Comparison of ENCODE assay signal across 12 cellular contexts in the genomic region with DNA sequence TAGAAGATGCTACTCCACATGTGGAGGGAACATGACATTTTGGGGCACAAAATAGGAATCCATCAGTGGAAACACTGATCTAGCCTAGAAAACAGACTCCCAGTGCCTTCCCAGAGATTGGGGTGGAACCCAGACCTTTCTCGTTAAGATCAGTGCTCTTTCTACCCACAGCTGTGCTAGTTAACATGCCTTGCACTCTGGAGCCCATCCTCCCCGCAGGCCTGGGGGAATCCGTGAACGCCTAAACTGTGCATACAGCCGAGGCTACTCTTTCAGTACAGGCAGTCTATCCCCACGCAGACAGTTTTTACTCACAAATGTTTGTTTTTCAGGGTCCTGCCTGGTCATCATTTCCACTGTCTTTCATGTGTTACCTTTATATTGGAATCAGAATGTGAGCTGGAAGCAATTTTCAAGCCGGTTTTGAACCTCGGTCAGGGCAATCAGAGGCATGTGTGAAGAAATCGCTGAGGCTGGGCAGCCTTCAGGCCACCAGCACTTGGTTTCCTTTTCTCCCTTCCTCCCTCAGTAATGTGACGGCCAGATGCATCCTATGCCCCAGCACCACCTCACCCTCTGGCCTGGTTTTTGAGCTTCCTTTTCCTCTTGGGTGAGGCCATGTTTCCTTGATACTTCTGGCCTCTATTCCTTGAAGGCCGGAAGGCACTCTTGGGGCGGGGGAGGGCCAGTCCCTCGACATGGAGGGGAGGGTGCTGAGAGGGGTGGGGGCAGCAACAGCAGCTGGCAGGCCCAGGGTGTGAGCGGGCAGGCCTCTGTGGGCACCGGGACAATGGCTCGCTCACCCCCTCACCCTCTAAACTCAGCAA.
DNase-seq lines count a peak whose midpoint lies in the region; ATAC-seq, FAIRE-seq and TF ChIP-seq lines count a peak whose summit lies in the region.
"Had no signal": no experiment of that assay in that cellular context is flagged by ENCODE, and none has a peak within 500 bp of the region (broad histone marks: within the 10 kb centered on the region; RNA-seq: fewer than 3 reads in every experiment).

No MANE protein-coding gene starts in this region.

- FAIRE-seq in H1 (lab: Jason Lieb, UNC) (no peak), HepG2 (lab: Jason Lieb, UNC) (no peak), H54 (lab: Jason Lieb, UNC) (no peak)
- FAIRE-seq: HTR-8/SVneo had no signal

- H3K23me2 ChIP-seq in H1 (ENCODE audit: low read depth, low read length) = no peaks in the 10 kb centered on the region

- CTCF ChIA-PET in H1 (lab: Charles Lee; ENCODE audit: partially characterized antibody) (interaction anchor here (0.9 to 8.4 kb wide), 12 partner anchors 9 to 200 kb away, joined by 3 to 50 read pairs (median 14); partner anchors contain the start of gene GALNT15), HepG2 (lab: Yijun Ruan, JAX; ENCODE audit: low intra/inter-chr PET ratio, low total read pairs) (no interaction called here)

- no peak overlapping the region for H2BK15ac ChIP-seq in H1 (ENCODE audit: low read length)

- no peak overlapping the region for H4K91ac ChIP-seq in H1 (replicated peaks; ENCODE audit: insufficient read length, low read length)

- no peaks in the 10 kb centered on the region for H3K79me1 ChIP-seq in H1 (ENCODE audit: low read depth, low read length)

- H3K27me3 ChIP-seq in H1 (replicated peaks in 1 of 4; ENCODE audit: control insufficient read depth in 3 of 4, extremely low read depth in 1 of 4, insufficient read depth in 3 of 4, low read length in 3 of 4) = no peaks in the 10 kb centered on the region
- H3K27me3 ChIP-seq in HepG2 (ENCODE audit: control insufficient read depth in 1 of 2, insufficient read depth in 2 of 2, low read length in 2 of 2) = no peaks in the 10 kb centered on the region; a peak in 1 of 5 replicates
- no peaks in the 10 kb centered on the region for H3K27me3 ChIP-seq in suprapubic skin
- no peaks in the 10 kb centered on the region for H3K27me3 ChIP-seq in ovary
- no peaks in the 10 kb centered on the region for H3K27me3 ChIP-seq in Peyer's patch

- H2BK20ac ChIP-seq in H1 (ENCODE audit: low read length) = no peak overlapping the region

- no peak for TF ChIP-seq EP300 in H1 (IDR thresholded peaks at IDR 0.05; ENCODE audit: borderline replicate concordance in 1 of 2, low read depth in 2 of 2, low read length in 2 of 2)
- TF ChIP-seq EP300 in HepG2 (IDR thresholded peaks at IDR 0.05; ENCODE audit: low read depth in 2 of 2, low read length in 2 of 2) = no peak
- no peak for TF ChIP-seq EP300 in HepG2 (CRISPR knock-in tag; IDR thresholded peaks at IDR 0.05; ENCODE audit: borderline replicate concordance)
- TF ChIP-seq EP300 in suprapubic skin (IDR thresholded peaks at IDR 0.05) = no peak
- no peak for TF ChIP-seq EP300 in ovary (IDR thresholded peaks at IDR 0.05)

- H2AK5ac ChIP-seq in H1 (ENCODE audit: low read depth, low read length) = no peak overlapping the region

- no TSS peak for BruUV-seq in HepG2 (replicated peaks; lab: Mats Ljungman, UMichigan)

- no peak overlapping the region for H3K4ac ChIP-seq in H1 (replicated peaks; ENCODE audit: insufficient read length, low read depth, low read length)

- peak; percentile 46 for ATAC-seq in HepG2

- peak overlapping the region; percentile 29; the same call in 1 of the 2 replicates for H4K8ac ChIP-seq in H1 (ENCODE audit: extremely low read depth, insufficient read depth, low read length)

- H2BK120ac ChIP-seq in H1 (replicated peaks; ENCODE audit: low read depth, low read length) = no peak overlapping the region

- no peaks in the 10 kb centered on the region for H4K20me1 ChIP-seq in H1 (replicated peaks in 1 of 2; ENCODE audit: control insufficient read depth in 1 of 2, insufficient read depth in 2 of 2, low read length in 2 of 2)
- H4K20me1 ChIP-seq in HepG2 (ENCODE audit: insufficient read depth, low read length) = no peaks in the 10 kb centered on the region

- no peak overlapping the region for H4K5ac ChIP-seq in H1 (ENCODE audit: insufficient read length, low read depth, low read length)

- H3K9me3 ChIP-seq in H1 (ENCODE audit: insufficient read depth in 2 of 2, low read depth in 1 of 2, low read length in 1 of 2) = no peaks in the 10 kb centered on the region
- H3K9me3 ChIP-seq in HepG2 (ENCODE audit: low read length) = no peaks in the 10 kb centered on the region
- no peaks in the 10 kb centered on the region for H3K9me3 ChIP-seq in suprapubic skin
- H3K9me3 ChIP-seq in ovary = no peaks in the 10 kb centered on the region
- no peaks in the 10 kb centered on the region for H3K9me3 ChIP-seq in Peyer's patch

- H3K23ac ChIP-seq in H1 (ENCODE audit: insufficient read length) = no peak overlapping the region

- no peak overlapping the region for H3K14ac ChIP-seq in H1 (ENCODE audit: insufficient read length)

- in situ Hi-C loops in HepG2 (cut with HindIII; ENCODE audit: extremely low pct_ligation_motif_present, low pct_unique_long_range_greater_than_20kb) = loop anchor here (5.0 kb wide), 1 partner anchor 121 kb away; the partner anchor contains the start of gene GALNT15

- TF ChIP-seq CTCF in H1 (IDR thresholded peaks at IDR 0.05; ENCODE audit: control extremely low read depth in 1 of 3, insufficient read depth in 1 of 3, low read depth in 1 of 3, low read length in 3 of 3) (no peak), HepG2 (CRISPR knock-in tag; IDR thresholded peaks at IDR 0.05) (no peak), suprapubic skin (IDR thresholded peaks at IDR 0.05) (no peak), ovary (IDR thresholded peaks at IDR 0.05) (no peak), Peyer's patch (IDR thresholded peaks at IDR 0.05) (no peak)

- H3K9ac ChIP-seq in H1 (replicated peaks in 1 of 4; ENCODE audit: extremely low read depth in 1 of 4, low read depth in 3 of 4, low read length in 3 of 4) (no peak overlapping the region), HepG2 (ENCODE audit: insufficient read depth, low read depth, low read length) (no peak overlapping the region)

- TF ChIP-seq RAD21 in H1 (IDR thresholded peaks at IDR 0.05 in 1 of 2, conservative IDR thresholded peaks at IDR 0.05 in 1 of 2; ENCODE audit: low read depth in 2 of 2, low read length in 2 of 2) (no peak), HepG2 (CRISPR knock-in tag; IDR thresholded peaks at IDR 0.05) (no peak)

- no peak overlapping the region for H3K56ac ChIP-seq in H1 (replicated peaks; ENCODE audit: insufficient read length, low read depth, low read length)

- H3K4me2 ChIP-seq in H1 (ENCODE audit: insufficient read depth in 1 of 2, low read depth in 2 of 2, low read length in 2 of 2) (no peak overlapping the region), HepG2 (ENCODE audit: low read depth, low read length) (peak overlapping the region; percentile 54; the same call in 1 of the 2 replicates)

- H2AFZ ChIP-seq in H1 (ENCODE audit: low read length) (0 out of 2 replicates have a peak overlapping the region, but pooled peaks have one; percentile 30), HepG2 (ENCODE audit: low read length) (peak overlapping the region; percentile 55)

- TF ChIP-seq POLR2A in H1 (IDR thresholded peaks at IDR 0.05; ENCODE audit: control extremely low read depth in 1 of 2, low read depth in 2 of 2, low read length in 2 of 2) (no peak), HepG2 (IDR thresholded peaks at IDR 0.05; ENCODE audit: insufficient read depth in 1 of 2, low read depth in 2 of 2, low read length in 2 of 2) (no peak), suprapubic skin (IDR thresholded peaks at IDR 0.05) (no peak), ovary (IDR thresholded peaks at IDR 0.05) (no peak), Peyer's patch (IDR thresholded peaks at IDR 0.05) (no peak), H54 (IDR thresholded peaks at IDR 0.05; ENCODE audit: low read depth, low read length) (no peak)

- DNase-seq in Kasumi-1 (lab: John Stamatoyannopoulos, UW) (peak; percentile 76 to 83), H1 (ENCODE audit: low read depth in 1 of 2, low spot score in 2 of 2) (no peak), HepG2 (ENCODE audit: low spot score) (no peak), suprapubic skin (ENCODE audit: low spot score in 2 of 2) (peak in 1 of 2 donors; percentile 64), ovary (no peak), Peyer's patch (no peak), H54 (ENCODE audit: insufficient read length, low spot score) (no peak)
- no peak for DNase-seq in activated CD4-positive, alpha-beta T cell treated with anti-CD3 and anti-CD28 coated beads, Interleukin-2, amount 50 U/mL, for 48 hours
- DNase-seq: activated naive CD4-positive, alpha-beta T cell treated with anti-CD3 and anti-CD28 coated beads, Interleukin-2, amount 10 ng/mL, durations not matched to agents 7 days and 5 days; NCI-H2171 treated with DMSO at 0.1 percent for 48 hours had no signal

- H2BK5ac ChIP-seq in H1 (ENCODE audit: low read depth, low read length) = no peak overlapping the region

- H3K4me1 ChIP-seq in H1 (replicated peaks in 1 of 4; ENCODE audit: control insufficient read depth in 3 of 4, insufficient read depth in 4 of 4, low read length in 3 of 4) (no peaks in the 10 kb centered on the region), HepG2 (ENCODE audit: insufficient read depth, low read length) (peaks cover 61% of the 10 kb centered on the region), suprapubic skin (peaks cover 30% of the 10 kb centered on the region), ovary (ENCODE audit: insufficient read depth) (peaks cover 11% of the 10 kb centered on the region), Peyer's patch (no peaks in the 10 kb centered on the region)

- H3K4me3 ChIP-seq in H1 (ENCODE audit: extremely low read depth in 1 of 4, insufficient read depth in 2 of 4, low read depth in 3 of 4, low read length in 4 of 4) = no peak overlapping the region
- H3K4me3 ChIP-seq in HepG2 (replicated peaks in 1 of 3; ENCODE audit: insufficient read depth in 1 of 3, low read depth in 2 of 3, low read length in 3 of 3) = 0 out of 6 replicates have a peak overlapping the region, but pooled peaks of 1 of the 3 experiments have one; percentile 7
- H3K4me3 ChIP-seq in suprapubic skin = no peak overlapping the region
- H3K4me3 ChIP-seq in ovary = no peak overlapping the region
- H3K4me3 ChIP-seq in Peyer's patch = no peak overlapping the region

- 89% methylated on average over 13 of the region's 16 CpGs; no CpG with 5 or more reads in 1 of the 2 experiments for WGBS in H1 (ENCODE audit: extremely low coverage in 1 of 2, insufficient coverage in 1 of 2, insufficient read length in 1 of 2, insufficient replicate concordance in 2 of 2, low coverage in 1 of 2, low lambda C conversion rate in 2 of 2, missing lambda C conversion rate in 1 of 2), 2 experiments
- WGBS in HepG2 (ENCODE audit: low lambda C conversion rate) = 52% methylated on average over 15 of the region's 16 CpGs
- 63% methylated on average over 16 of the region's 16 CpGs for WGBS in suprapubic skin
- 79 to 87% (median 82%) methylated on average over 16 of the region's 16 CpGs for WGBS in ovary, 3 donors

- H3K27ac ChIP-seq in H1 (ENCODE audit: low read depth, low read length) (no peak overlapping the region), HepG2 (ENCODE audit: extremely low read length, insufficient read depth, low read length) (no peak overlapping the region), suprapubic skin (peak overlapping the region; percentile 85), ovary (no peak overlapping the region), Peyer's patch (peak overlapping the region in 2 of 4 donors; percentile 31 to 46)
- H3K27ac ChIP-seq: C4-2B had no signal

- H3K36me3 ChIP-seq in H1 (ENCODE audit: control insufficient read depth in 2 of 4, insufficient read depth in 4 of 4, low read length in 3 of 4) = no peaks in the 10 kb centered on the region
- H3K36me3 ChIP-seq in HepG2 (replicated peaks in 1 of 2; ENCODE audit: control insufficient read depth in 1 of 2, insufficient read depth in 2 of 2, low read length in 2 of 2) = no peaks in the 10 kb centered on the region
- H3K36me3 ChIP-seq in suprapubic skin = no peaks in the 10 kb centered on the region
- H3K36me3 ChIP-seq in ovary = no peaks in the 10 kb centered on the region
- H3K36me3 ChIP-seq in Peyer's patch = no peaks in the 10 kb centered on the region

- intact Hi-C loops in HepG2 (cut with micrococcal nuclease; ENCODE audit: unreplicated experiment) = no loop called here
- intact Hi-C loops in ovary (cut with DNase I) = loop anchor here (2.0 to 10.0 kb wide), 7 partner anchors 84 to 416 kb away; no protein-coding TSS in a partner anchor

- no peak overlapping the region for H3K18ac ChIP-seq in H1 (ENCODE audit: extremely low read depth, low read length)

- H3K79me2 ChIP-seq in H1 (ENCODE audit: control insufficient read depth in 1 of 2, insufficient read depth in 2 of 2, low read length in 2 of 2) (no peaks in the 10 kb centered on the region), HepG2 (ENCODE audit: insufficient read depth, low read length) (no peaks in the 10 kb centered on the region)

- no peak overlapping the region for H2BK12ac ChIP-seq in H1 (ENCODE audit: low read depth, low read length)

- POLR2A ChIA-PET in H1 (lab: Charles Lee; ENCODE audit: partially characterized antibody) = interaction anchor here (0.5 kb wide), 1 partner anchor 184 kb away, joined by 3 read pairs; no protein-coding TSS in a partner anchor
- POLR2A ChIA-PET in HepG2 (lab: Yijun Ruan, JAX) = interaction anchor here (1.1 to 2.0 kb wide), 2 partner anchors 9 to 127 kb away, joined by 3 to 6 read pairs; no protein-coding TSS in a partner anchor

Comparison
In these comparisons a context has a peak if more than half of its experiments do, and no peak if none do; other contexts are left out.
1. DNase-seq: peak in Kasumi-1 (2 of 2); none in H1 (0 of 2), HepG2 (single experiment), ovary (0 of 5), Peyer's patch (0 of 3), activated CD4-positive, alpha-beta T cell treated with anti-CD3 and anti-CD28 coated beads, Interleukin-2, amount 50 U/mL, for 48 hours (0 of 2) and H54 (single experiment).